ENCODE assay signal across 9 cellular contexts in the genomic region with DNA sequence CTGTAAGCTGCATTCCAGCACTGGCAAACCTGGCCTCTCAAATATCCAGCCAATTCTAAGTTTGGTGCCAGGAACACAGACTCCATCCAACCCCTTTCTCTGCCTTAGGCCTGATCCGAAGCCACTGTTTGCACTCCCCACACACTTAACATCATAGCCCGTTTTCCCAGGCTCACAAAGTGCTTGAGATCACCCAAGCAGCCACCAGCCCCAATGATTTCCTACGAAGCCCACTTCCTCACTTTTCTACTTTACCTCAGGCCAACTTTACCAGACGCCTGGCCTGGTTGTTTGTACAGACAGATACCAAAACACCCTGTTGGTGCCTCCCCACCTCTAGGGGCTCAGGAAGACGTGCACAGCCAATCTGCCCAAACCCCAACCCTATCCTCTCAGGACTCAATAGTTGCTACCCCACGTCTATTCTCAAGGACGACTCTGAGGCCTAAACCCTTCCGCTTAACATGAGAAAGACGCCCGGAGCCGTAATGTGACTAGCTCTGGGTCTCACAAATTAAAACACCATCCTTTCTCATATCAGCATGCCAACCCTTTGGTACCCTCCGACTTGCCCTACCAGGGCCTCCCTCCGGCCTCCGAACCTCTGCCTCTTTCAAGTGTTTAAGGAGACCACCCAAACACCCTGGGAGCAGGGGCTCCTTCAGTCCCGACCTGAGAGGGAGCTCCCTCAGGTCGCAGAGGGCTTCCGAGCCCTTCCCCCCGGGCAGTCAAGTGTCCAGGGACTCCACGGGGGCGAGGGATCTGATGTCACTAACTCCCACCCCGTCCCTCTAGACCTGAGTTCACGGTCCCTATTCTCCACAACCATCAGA. TPM values are rescaled to one million over a fixed set of nuclear protein-coding genes. Genes with fewer than 3 reads are reported as not detected.
DNase-seq lines count a peak whose midpoint lies in the region; ATAC-seq, FAIRE-seq and TF ChIP-seq lines count a peak whose summit lies in the region.
"Had no signal": no experiment of that assay in that cellular context is flagged by ENCODE, and none has a peak within 500 bp of the region (broad histone marks: within the 10 kb centered on the region; RNA-seq: fewer than 3 reads in every experiment).

No MANE protein-coding gene starts in this region.

- peaks cover 16% of the 10 kb centered on the region for H3K36me3 ChIP-seq in CD4-positive, CD25-positive, alpha-beta regulatory T cell (ENCODE audit: control insufficient read depth, insufficient read depth, low read length)
- H3K36me3 ChIP-seq in OCI-LY3 (replicated peaks; ENCODE audit: low read depth, low read length) (peaks cover 7% of the 10 kb centered on the region), pancreas (peaks cover 0 to 7% (median 0%) of the 10 kb centered on the region in 3 donors)

- H3K36me3 Mint-ChIP-seq in CD4-positive, CD25-positive, alpha-beta regulatory T cell = peaks cover 14% of the 10 kb centered on the region

- peak overlapping the region; percentile 94 for H3K4me3 ChIP-seq in CD4-positive, CD25-positive, alpha-beta regulatory T cell (ENCODE audit: low read depth, low read length)
- H3K4me3 ChIP-seq in OCI-LY3 (ENCODE audit: low read length) = peak overlapping the region; percentile 84
- peak overlapping the region; percentile 62 for H3K4me3 ChIP-seq in fibroblast of mammary gland (ENCODE audit: control insufficient read depth, low read depth, low read length)
- peak overlapping the region; percentile 27 to 81 (median 64) for H3K4me3 ChIP-seq in pancreas

- intact Hi-C loops in pancreas (cut with DNase I) = no loop called here

- H3K4me1 ChIP-seq in CD4-positive, CD25-positive, alpha-beta regulatory T cell (ENCODE audit: control insufficient read depth, insufficient read depth, low read length, poor library complexity, severe bottlenecking) = peaks cover 86% of the 10 kb centered on the region
- H3K4me1 ChIP-seq in OCI-LY3 (ENCODE audit: low read length) (peaks cover 22% of the 10 kb centered on the region), pancreas (peaks cover 11 to 34% (median 13%) of the 10 kb centered on the region in 3 donors)

- no peaks in the 10 kb centered on the region for H3K9me3 ChIP-seq in CD4-positive, CD25-positive, alpha-beta regulatory T cell (ENCODE audit: control insufficient read depth in 2 of 2, low read length in 2 of 2)
- H3K9me3 ChIP-seq in OCI-LY3 (ENCODE audit: insufficient read depth, low read length) (no peaks in the 10 kb centered on the region), pancreas (no peaks in the 10 kb centered on the region)

- 3% methylated on average over 22 of the region's 22 CpGs for WGBS in pancreas, 2 donors

- no peaks in the 10 kb centered on the region for H4K20me1 ChIP-seq in OCI-LY3 (ENCODE audit: insufficient read depth, low read length)

- H3K27me3 Mint-ChIP-seq in CD4-positive, CD25-positive, alpha-beta regulatory T cell = peaks cover 13% of the 10 kb centered on the region
- H3K27me3 Mint-ChIP-seq: natural killer cell treated with Interleukin-12 subunit alpha and Interleukin-12 subunit beta and Interleukin-15 and Interleukin-18, amount 100 ng/mL, for 72 hours had no signal

- peak overlapping the region; percentile 100 for H3K27ac ChIP-seq in CD4-positive, CD25-positive, alpha-beta regulatory T cell (ENCODE audit: insufficient read depth, low read length, poor library complexity, severe bottlenecking)
- H3K27ac ChIP-seq in OCI-LY3 (ENCODE audit: low read length) (no peak overlapping the region), pancreas (peak overlapping the region; percentile 96 to 100 (median 99))

- peaks cover 15% of the 10 kb centered on the region; the same call in 1 of the 2 replicates for H3K79me2 ChIP-seq in OCI-LY3 (ENCODE audit: low read length)

- H3K9me3 Mint-ChIP-seq in CD4-positive, CD25-positive, alpha-beta regulatory T cell = peaks cover 0 to under 1% (median 0%) of the 10 kb centered on the region in 7 donors
- H3K9me3 Mint-ChIP-seq: natural killer cell treated with Interleukin-12 subunit alpha and Interleukin-12 subunit beta and Interleukin-15 and Interleukin-18, amount 100 ng/mL, for 72 hours had no signal

- DNase-seq in CD4-positive, CD25-positive, alpha-beta regulatory T cell = no peak
- DNase-seq in fibroblast of mammary gland (ENCODE audit: low read depth) (peak; percentile 42), pancreas (peak in 3 of 6 donors; percentile 60 to 80 (median 68)), NCI-H1930 (lab: John Stamatoyannopoulos, UW) (no peak), NCI-H2107 (lab: John Stamatoyannopoulos, UW) (no peak)

- H3K27me3 ChIP-seq in CD4-positive, CD25-positive, alpha-beta regulatory T cell (ENCODE audit: control insufficient read depth, insufficient read depth, low read length) = no peaks in the 10 kb centered on the region
- H3K27me3 ChIP-seq in OCI-LY3 (ENCODE audit: low read depth, low read length) (no peaks in the 10 kb centered on the region), pancreas (no peaks in the 10 kb centered on the region)

- no peak for FAIRE-seq in pancreas (lab: Jason Lieb, UNC)

- no peak overlapping the region for H3K4me3 Mint-ChIP-seq in CD4-positive, CD25-positive, alpha-beta regulatory T cell
- H3K4me3 Mint-ChIP-seq: natural killer cell treated with Interleukin-12 subunit alpha and Interleukin-12 subunit beta and Interleukin-15 and Interleukin-18, amount 100 ng/mL, for 72 hours had no signal

- no peak overlapping the region for H2AFZ ChIP-seq in OCI-LY3 (ENCODE audit: low read depth, low read length)

- no peak for ATAC-seq in CD4-positive, CD25-positive, alpha-beta regulatory T cell (ENCODE audit: low read depth in 2 of 2)
- ATAC-seq in pancreas = no peak
- no peak for ATAC-seq in GM21723 (IDR thresholded peaks at IDR 0.05; ENCODE audit: unreplicated experiment)
- no peak for ATAC-seq in HG03342 (IDR thresholded peaks at IDR 0.05; ENCODE audit: unreplicated experiment)

- peak overlapping the region; percentile 83 for H3K4me2 ChIP-seq in OCI-LY3 (ENCODE audit: low read length)

- peak overlapping the region; percentile 17; the same call in 1 of the 2 replicates for H3K9ac ChIP-seq in OCI-LY3 (ENCODE audit: low read length)

- TF ChIP-seq CTCF in OCI-LY3 (IDR thresholded peaks at IDR 0.05; ENCODE audit: low read depth, low read length) = no peak
- no peak for TF ChIP-seq CTCF in fibroblast of mammary gland (conservative IDR thresholded peaks at IDR 0.05; ENCODE audit: control insufficient read depth, insufficient read depth, low read depth, low read length)
- no peak for TF ChIP-seq CTCF in pancreas (IDR thresholded peaks at IDR 0.05)

- H3K27ac Mint-ChIP-seq in CD4-positive, CD25-positive, alpha-beta regulatory T cell = no peak overlapping the region
- H3K27ac Mint-ChIP-seq: natural killer cell treated with Interleukin-12 subunit alpha and Interleukin-12 subunit beta and Interleukin-15 and Interleukin-18, amount 100 ng/mL, for 72 hours had no signal

- peaks cover 8 to 57% (median 43%) of the 10 kb centered on the region in 4 donors for H3K4me1 Mint-ChIP-seq in CD4-positive, CD25-positive, alpha-beta regulatory T cell

RNA-seq across cellular contexts. Expression of gene PER1, which starts 3.4 kb away (rescaled TPM):
- total RNA-seq in CD4-positive, CD25-positive, alpha-beta regulatory T cell = 1,740 TPM
- 1 to 10 TPM; 4.8 to 7.7 (median 6.2) TPM for polyA plus RNA-seq in CD4-positive, CD25-positive, alpha-beta regulatory T cell
- total RNA-seq in pancreas = 100 to 1,000 TPM in 2 of 6 donors, 10 to 100 TPM in 4; 17.5 to 105 (median 67.6) TPM
- 100 to 1,000 TPM; 107 to 158 TPM for polyA plus RNA-seq in pancreas

RNA-seq across cellular contexts. Expression of gene VAMP2, which starts 7.2 kb away (rescaled TPM):
- 205 TPM for total RNA-seq in CD4-positive, CD25-positive, alpha-beta regulatory T cell
- polyA plus RNA-seq in CD4-positive, CD25-positive, alpha-beta regulatory T cell = 10 to 100 TPM; 42.7 to 60.4 (median 59.3) TPM
- total RNA-seq in pancreas = 10 to 100 TPM; 19.5 to 35.7 (median 29.6) TPM
- 10 to 100 TPM; 29.8 to 82.0 TPM for polyA plus RNA-seq in pancreas

RNA-seq across cellular contexts. Expression of gene TMEM107, which starts 20.6 kb away (rescaled TPM):
- 27.3 TPM for total RNA-seq in CD4-positive, CD25-positive, alpha-beta regulatory T cell
- 10 to 100 TPM; 20.6 to 38.9 (median 29.9) TPM for polyA plus RNA-seq in CD4-positive, CD25-positive, alpha-beta regulatory T cell
- total RNA-seq in pancreas = 10 to 100 TPM in 1 of 6 donors, 1 to 10 TPM in 5; 5.2 to 10.2 (median 6.3) TPM
- 10 to 100 TPM in 1 of 2 donors, 1 to 10 TPM in 1; 5.7 to 11.1 TPM for polyA plus RNA-seq in pancreas

RNA-seq across cellular contexts. Expression of gene HES7, which starts 31.7 kb away (rescaled TPM):
- total RNA-seq in CD4-positive, CD25-positive, alpha-beta regulatory T cell = not detected
- polyA plus RNA-seq in CD4-positive, CD25-positive, alpha-beta regulatory T cell = not detected
- not detected for total RNA-seq in pancreas
- under 1 TPM; 0.08 to 0.16 TPM for polyA plus RNA-seq in pancreas
- total RNA-seq: natural killer cell treated with Interleukin-12 subunit alpha and Interleukin-12 subunit beta and Interleukin-15 and Interleukin-18, amount 100 ng/mL, for 72 hours had no signal

RNA-seq across cellular contexts. Expression of gene BORCS6, which starts 34.4 kb away (rescaled TPM):
- total RNA-seq in CD4-positive, CD25-positive, alpha-beta regulatory T cell = 10.1 TPM
- 10 to 100 TPM; 23.6 to 29.9 (median 25.4) TPM for polyA plus RNA-seq in CD4-positive, CD25-positive, alpha-beta regulatory T cell
- total RNA-seq in pancreas = 10 to 100 TPM in 1 of 6 donors, 1 to 10 TPM in 5; 4.9 to 10.4 (median 6.9) TPM
- polyA plus RNA-seq in pancreas = 1 to 10 TPM; 4.5 to 6.1 TPM

Comparison
In these comparisons a context has a peak if more than half of its experiments do, and no peak if none do; other contexts are left out.
1. RNA of gene PER1, which starts 3.4 kb away (total RNA-seq): 1,740 TPM in CD4-positive, CD25-positive, alpha-beta regulatory T cell (single experiment); 17.5 to 105 TPM in pancreas; every median in the first group is over 10 times any median in the second.
2. Peak in every context shown above with its lines, with median percentiles within 50 percentile points of each other: H3K4me3 ChIP-seq.